12 cellular contexts compared by ENCODE assay signal in the genomic region with DNA sequence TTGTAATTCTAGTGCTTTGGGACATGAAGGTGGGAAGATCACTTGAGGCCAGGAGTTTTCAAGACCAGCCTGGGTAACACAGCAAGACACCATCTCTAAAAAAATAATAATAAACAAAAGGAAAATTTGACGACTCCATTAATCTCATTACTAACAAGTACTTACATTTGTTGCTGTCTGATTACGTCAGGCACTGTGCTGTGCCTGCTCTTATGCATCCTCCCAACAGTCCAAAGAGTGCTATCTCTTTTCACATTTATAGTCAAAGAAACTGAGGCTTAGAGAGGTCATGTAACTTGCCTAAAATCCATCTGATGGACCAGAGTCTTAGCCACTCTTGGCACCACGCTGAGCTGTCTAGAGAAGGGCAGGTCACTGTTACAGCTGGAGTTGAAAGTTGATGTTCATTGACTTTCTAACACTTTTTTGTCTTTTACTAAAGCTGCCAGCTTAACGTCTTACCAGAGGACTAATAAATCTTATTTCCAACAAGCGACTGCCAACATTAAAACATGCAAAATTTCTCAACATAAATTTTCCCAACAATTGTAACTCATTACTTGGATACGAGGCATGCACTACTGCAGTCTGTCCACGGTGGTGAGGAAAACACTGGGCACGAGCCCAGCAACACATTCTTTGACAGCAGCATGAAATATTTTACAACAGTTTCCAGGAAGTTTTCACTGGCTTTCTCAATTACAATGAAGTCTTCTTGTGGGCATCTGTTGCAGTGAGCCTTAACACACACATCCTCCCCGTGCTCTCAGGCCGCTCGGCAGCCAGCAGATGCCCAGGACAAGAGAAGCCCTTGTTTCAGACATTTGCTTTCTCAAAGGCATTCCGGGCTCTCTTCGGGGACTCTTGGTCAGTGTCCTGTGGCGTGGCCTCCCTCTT.
DNase-seq lines count a peak whose midpoint lies in the region; ATAC-seq and TF ChIP-seq lines count a peak whose summit lies in the region.
"Had no signal": no experiment of that assay in that cellular context is flagged by ENCODE, and none has a peak within 500 bp of the region (broad histone marks: within the 10 kb centered on the region; RNA-seq: fewer than 3 reads in every experiment).

No MANE protein-coding gene starts in this region.

- WGBS in trophoblast cell (ENCODE audit: extremely low coverage, insufficient coverage, insufficient read length): 100% methylated on average over 1 of the region's 14 CpGs

- no peaks in the 10 kb centered on the region for H4K20me1 ChIP-seq in fibroblast of lung (ENCODE audit: control insufficient read depth, extremely low read depth, insufficient read depth, low read length)

- H3K79me1 ChIP-seq in trophoblast cell (ENCODE audit: low read length): no peaks in the 10 kb centered on the region

- H2AFZ ChIP-seq in fibroblast of lung (ENCODE audit: low read length) (no peak overlapping the region), trophoblast cell (ENCODE audit: insufficient read depth, low read length, poor library complexity) (no peak overlapping the region)

- no peak overlapping the region for H3K14ac ChIP-seq in trophoblast cell (ENCODE audit: low read length)

- H2BK120ac ChIP-seq in trophoblast cell (ENCODE audit: insufficient read depth, low read length, poor library complexity): no peak overlapping the region

- H3K79me2 ChIP-seq in fibroblast of lung (ENCODE audit: control insufficient read depth, insufficient read depth, low read length) (no peaks in the 10 kb centered on the region), trophoblast cell (ENCODE audit: control insufficient read depth, insufficient read depth, low read length, poor library complexity) (no peaks in the 10 kb centered on the region)

- no peak overlapping the region for H4K8ac ChIP-seq in trophoblast cell (ENCODE audit: low read depth, low read length)

- H2BK12ac ChIP-seq in trophoblast cell (ENCODE audit: low read length): no peak overlapping the region

- DNase-seq in A673 (ENCODE audit: low spot score) (peak; percentile 12), NCI-H460 (ENCODE audit: extremely low read depth, low read depth) (peak; percentile 33), fibroblast of lung (ENCODE audit: low read depth in 2 of 2) (peak; percentile 17 to 42), mucosa of descending colon (peak in 2 of 3 donors; percentile 47 to 49), trophoblast cell (no peak), iPS-NIHi11 (ENCODE audit: low spot score) (no peak), NCI-H1694 treated with DMSO at 0.1 percent for 48 hours (lab: John Stamatoyannopoulos, UW) (no peak)
- DNase-seq: effector memory CD8-positive, alpha-beta T cell; IMR-90; mesenchymal stem cell; NCI-H524 treated with DMSO at 0.1 percent for 48 hours had no signal

- peaks cover 5% of the 10 kb centered on the region for H3K27me3 ChIP-seq in A673 (replicated peaks; ENCODE audit: insufficient read depth, low read depth, low read length, poor library complexity)
- H3K27me3 ChIP-seq in fibroblast of lung (ENCODE audit: control insufficient read depth, insufficient read depth, low read length): no peaks in the 10 kb centered on the region
- H3K27me3 ChIP-seq in trophoblast cell (ENCODE audit: insufficient read depth, low read length): no peaks in the 10 kb centered on the region

- no peak overlapping the region for H3K4ac ChIP-seq in trophoblast cell (ENCODE audit: low read depth, low read length)

- ATAC-seq in mucosa of descending colon: peak; percentile 89
- ATAC-seq in GM18498 (IDR thresholded peaks at IDR 0.05; ENCODE audit: unreplicated experiment): no peak
- ATAC-seq: effector memory CD8-positive, alpha-beta T cell had no signal

- no peak overlapping the region for H4K91ac ChIP-seq in trophoblast cell (ENCODE audit: low read depth, low read length)

- no peak overlapping the region for H3K27ac ChIP-seq in A673 (ENCODE audit: low read depth, low read length, poor library complexity, severe bottlenecking)
- H3K27ac ChIP-seq in fibroblast of lung (ENCODE audit: insufficient read depth, low read length): no peak overlapping the region
- H3K27ac ChIP-seq in trophoblast cell (ENCODE audit: low read depth, low read length): no peak overlapping the region

- H4K12ac ChIP-seq in trophoblast cell (ENCODE audit: low read depth, low read length): no peak overlapping the region

- POLR2A ChIA-PET in A673 (lab: Charles Lee; ENCODE audit: low non-redundant PET): no interaction called here

- H3K18ac ChIP-seq in trophoblast cell (ENCODE audit: low read length): no peak overlapping the region

- H3K9me3 ChIP-seq in A673 (ENCODE audit: low read depth, low read length, poor library complexity, severe bottlenecking): no peaks in the 10 kb centered on the region
- no peaks in the 10 kb centered on the region for H3K9me3 ChIP-seq in fibroblast of lung (ENCODE audit: control insufficient read depth, insufficient read depth, low read depth, low read length)
- H3K9me3 ChIP-seq in mucosa of descending colon: no peaks in the 10 kb centered on the region
- no peaks in the 10 kb centered on the region for H3K9me3 ChIP-seq in trophoblast cell (ENCODE audit: insufficient read depth, low read depth, low read length)

- H3K4me3 ChIP-seq in A673 (ENCODE audit: low read depth, low read length, poor library complexity, severe bottlenecking) (no peak overlapping the region), fibroblast of lung (replicated peaks in 1 of 4; ENCODE audit: control extremely low read depth in 1 of 4, insufficient read depth in 1 of 4, low read depth in 3 of 4, low read length in 4 of 4) (no peak overlapping the region), mucosa of descending colon (no peak overlapping the region), trophoblast cell (ENCODE audit: low read depth, low read length) (no peak overlapping the region)

- intact Hi-C loops in A673 (cut with micrococcal nuclease; ENCODE audit: unreplicated experiment) (no loop called here), mucosa of descending colon (cut with DNase I, micrococcal nuclease) (no loop called here)

- no peak for TF ChIP-seq CTCF in A673 (conservative IDR thresholded peaks at IDR 0.05; ENCODE audit: low read depth, low read length)
- no peak for TF ChIP-seq CTCF in fibroblast of lung (conservative IDR thresholded peaks at IDR 0.05 in 1 of 2, IDR thresholded peaks at IDR 0.05 in 1 of 2; ENCODE audit: low read depth in 1 of 2, low read length in 2 of 2)
- TF ChIP-seq CTCF in mucosa of descending colon (IDR thresholded peaks at IDR 0.05): no peak

- no peak overlapping the region for H2AK5ac ChIP-seq in trophoblast cell (ENCODE audit: low read length)

- CTCF ChIA-PET in A673 (lab: Charles Lee): no interaction called here

- no TSS peak for BruUV-seq in A673 (replicated peaks; lab: Mats Ljungman, UMichigan)

- no peaks in the 10 kb centered on the region for H3K36me3 ChIP-seq in A673 (ENCODE audit: insufficient read depth, low read length, poor library complexity, severe bottlenecking)
- no peaks in the 10 kb centered on the region for H3K36me3 ChIP-seq in fibroblast of lung (ENCODE audit: control insufficient read depth, insufficient read depth, low read length)
- H3K36me3 ChIP-seq in mucosa of descending colon (ENCODE audit: low read depth): no peaks in the 10 kb centered on the region
- no peaks in the 10 kb centered on the region for H3K36me3 ChIP-seq in trophoblast cell (ENCODE audit: control insufficient read depth in 1 of 2, insufficient read depth in 2 of 2, low read length in 2 of 2)

- H3K4me2 ChIP-seq in fibroblast of lung (ENCODE audit: extremely low read depth, insufficient read depth, low read length): no peak overlapping the region
- no peak overlapping the region for H3K4me2 ChIP-seq in trophoblast cell (ENCODE audit: low read length)

- H3K23ac ChIP-seq in trophoblast cell (ENCODE audit: low read length): no peak overlapping the region

- no peak overlapping the region for H2BK5ac ChIP-seq in trophoblast cell (ENCODE audit: low read depth, low read length, poor library complexity)

- H3K4me1 ChIP-seq in A673 (ENCODE audit: insufficient read depth, low read length, poor library complexity, severe bottlenecking) (no peaks in the 10 kb centered on the region), fibroblast of lung (ENCODE audit: control insufficient read depth, extremely low read depth, insufficient read depth, low read length) (no peaks in the 10 kb centered on the region), mucosa of descending colon (ENCODE audit: low read depth) (no peaks in the 10 kb centered on the region), trophoblast cell (ENCODE audit: control insufficient read depth in 1 of 2, insufficient read depth in 2 of 2, low read length in 2 of 2) (no peaks in the 10 kb centered on the region)

- H3K9ac ChIP-seq in fibroblast of lung (ENCODE audit: insufficient read depth, low read length) (no peak overlapping the region), trophoblast cell (ENCODE audit: low read length) (no peak overlapping the region)

Comparison
In these comparisons a context has a peak if more than half of its experiments do, and no peak if none do; other contexts are left out.
1. DNase-seq: peak in A673 (single experiment), NCI-H460 (single experiment), fibroblast of lung (2 of 2) and mucosa of descending colon (2 of 3); none in trophoblast cell (0 of 2), iPS-NIHi11 (single experiment) and NCI-H1694 treated with DMSO at 0.1 percent for 48 hours (single experiment).